Comparison of ENCODE assay signal across 1 cellular context in the genomic region with DNA sequence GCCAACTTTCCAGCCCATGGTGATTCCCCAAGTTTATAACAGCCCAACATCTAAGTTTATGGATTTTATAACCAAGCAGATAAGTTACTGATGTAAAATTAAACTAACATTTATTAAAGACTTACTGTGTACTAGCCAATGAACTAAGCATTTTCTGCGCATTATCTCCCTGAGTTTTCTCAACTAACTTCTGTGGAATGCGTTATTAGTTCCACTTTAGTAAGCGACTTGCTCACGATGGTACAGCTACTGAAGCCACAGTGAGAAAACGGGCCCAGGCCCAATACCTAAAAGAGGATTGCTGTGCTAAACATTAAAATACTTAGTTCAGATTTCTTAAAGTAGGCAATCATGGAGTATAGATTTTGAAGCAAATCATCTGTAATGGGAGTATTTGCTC.
TF ChIP-seq lines count a peak whose summit lies in the region.

No MANE protein-coding gene starts in this region.

TF ChIP-seq in IMR-90, 13 proteins besides CTCF, POLR2A, EP300 and RAD21:
- no peak for TF ChIP-seq MAFK (IDR thresholded peaks at IDR 0.05; ENCODE audit: low read depth, low read length)
- no peak for TF ChIP-seq RFX5 (IDR thresholded peaks at IDR 0.05; ENCODE audit: low read depth, low read length)
- no peak for TF ChIP-seq BHLHE40 (IDR thresholded peaks at IDR 0.05; ENCODE audit: low read depth, low read length)
- TF ChIP-seq, protein P1, sequence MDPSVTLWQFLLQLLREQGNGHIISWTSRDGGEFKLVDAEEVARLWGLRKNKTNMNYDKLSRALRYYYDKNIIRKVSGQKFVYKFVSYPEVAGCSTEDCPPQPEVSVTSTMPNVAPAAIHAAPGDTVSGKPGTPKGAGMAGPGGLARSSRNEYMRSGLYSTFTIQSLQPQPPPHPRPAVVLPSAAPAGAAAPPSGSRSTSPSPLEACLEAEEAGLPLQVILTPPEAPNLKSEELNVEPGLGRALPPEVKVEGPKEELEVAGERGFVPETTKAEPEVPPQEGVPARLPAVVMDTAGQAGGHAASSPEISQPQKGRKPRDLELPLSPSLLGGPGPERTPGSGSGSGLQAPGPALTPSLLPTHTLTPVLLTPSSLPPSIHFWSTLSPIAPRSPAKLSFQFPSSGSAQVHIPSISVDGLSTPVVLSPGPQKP (IDR thresholded peaks at IDR 0.05; ENCODE audit: borderline replicate concordance, low read depth, low read length): no peak
- TF ChIP-seq FOS (IDR thresholded peaks at IDR 0.05; ENCODE audit: low read depth, low read length): no peak
- no peak for TF ChIP-seq MAZ (IDR thresholded peaks at IDR 0.05; ENCODE audit: borderline replicate concordance, low read depth, low read length)
- no peak for TF ChIP-seq SMC3 (IDR thresholded peaks at IDR 0.05; ENCODE audit: low read depth, low read length)
- TF ChIP-seq CHD1 (IDR thresholded peaks at IDR 0.05; ENCODE audit: low read depth, low read length): no peak
- no peak for TF ChIP-seq CEBPB (IDR thresholded peaks at IDR 0.05; ENCODE audit: low read depth, low read length)
- TF ChIP-seq NFE2L2 (IDR thresholded peaks at IDR 0.05; ENCODE audit: low read depth, low read length): no peak
- TF ChIP-seq, protein P2, sequence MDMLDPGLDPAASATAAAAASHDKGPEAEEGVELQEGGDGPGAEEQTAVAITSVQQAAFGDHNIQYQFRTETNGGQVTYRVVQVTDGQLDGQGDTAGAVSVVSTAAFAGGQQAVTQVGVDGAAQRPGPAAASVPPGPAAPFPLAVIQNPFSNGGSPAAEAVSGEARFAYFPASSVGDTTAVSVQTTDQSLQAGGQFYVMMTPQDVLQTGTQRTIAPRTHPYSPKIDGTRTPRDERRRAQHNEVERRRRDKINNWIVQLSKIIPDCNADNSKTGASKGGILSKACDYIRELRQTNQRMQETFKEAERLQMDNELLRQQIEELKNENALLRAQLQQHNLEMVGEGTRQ (IDR thresholded peaks at IDR 0.05; ENCODE audit: low read depth, low read length): no peak
- TF ChIP-seq MXI1 (IDR thresholded peaks at IDR 0.05; ENCODE audit: borderline replicate concordance, low read depth, low read length): no peak
